Comparison of ENCODE assay signal across 20 cellular contexts in the genomic region with DNA sequence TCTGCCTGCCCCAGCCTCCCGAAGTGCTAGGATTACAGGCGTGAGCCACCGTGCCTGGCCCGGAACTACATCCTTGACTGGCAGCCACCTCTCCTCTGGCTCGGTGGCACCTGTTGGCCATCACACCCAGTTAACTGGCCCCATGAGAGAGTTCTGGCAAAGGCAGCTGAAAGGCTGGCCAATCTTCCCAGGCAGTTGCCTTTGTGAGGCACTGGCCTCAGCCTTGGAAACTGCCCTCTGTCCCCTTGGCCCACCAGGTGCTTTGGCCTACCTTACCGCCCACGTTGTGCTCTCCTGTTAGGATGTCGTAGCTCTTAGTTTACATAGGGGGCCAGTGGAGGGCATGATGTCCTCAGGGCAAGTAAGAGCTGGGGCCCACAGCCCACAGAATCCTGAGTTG. TPM values are rescaled to one million over a fixed set of nuclear protein-coding genes. Genes with fewer than 3 reads are reported as not detected.
DNase-seq lines count a peak whose midpoint lies in the region; ATAC-seq and TF ChIP-seq lines count a peak whose summit lies in the region.
"Had no signal": no experiment of that assay in that cellular context is flagged by ENCODE, and none has a peak within 500 bp of the region (broad histone marks: within the 10 kb centered on the region; RNA-seq: fewer than 3 reads in every experiment).

No MANE protein-coding gene starts in this region.

- no peak for ATAC-seq in GM21423 (IDR thresholded peaks at IDR 0.05; ENCODE audit: unreplicated experiment)
- ATAC-seq: Right ventricle myocardium inferior had no signal

- H2AFZ ChIP-seq in neural progenitor cell (replicated peaks), result peak overlapping the region; percentile 15

- DNase-seq in LHCN-M2 (ENCODE audit: low read depth), result peak; percentile 20
- no peak for DNase-seq in neural progenitor cell (ENCODE audit: low spot score)
- no peak for DNase-seq in type B pancreatic cell (ENCODE audit: extremely low spot score, unreplicated experiment)
- no peak for DNase-seq in activated naive CD4-positive, alpha-beta T cell treated with anti-CD3 and anti-CD28 coated beads, Interleukin-2, amount 10 ng/mL, durations not matched to agents 7 days and 5 days
- no peak for DNase-seq in UCSD-AML1 (lab: John Stamatoyannopoulos, UW; ENCODE audit: unreplicated experiment)
- DNase-seq: ACHN; C1 segment of cervical spinal cord; CD8-positive, alpha-beta memory T cell; H9; MG63; NCI-H1048; NCI-H146; NCI-H2081; NCI-H2171 treated with DMSO at 0.1 percent for 48 hours; NCI-H446 had no signal

- H3K4me3 Mint-ChIP-seq in brain, result no peak overlapping the region
- no peak overlapping the region for H3K4me3 Mint-ChIP-seq in neural progenitor cell
- H3K4me3 Mint-ChIP-seq in type B pancreatic cell, result no peak overlapping the region
- H3K4me3 Mint-ChIP-seq in activated naive CD4-positive, alpha-beta T cell treated with anti-CD3 and anti-CD28 coated beads, Interleukin-2, amount 10 ng/mL, durations not matched to agents 7 days and 5 days, result no peak overlapping the region
- H3K4me3 Mint-ChIP-seq: H9 had no signal

- H3K27ac Mint-ChIP-seq in brain (peak overlapping the region in 3 of 5 experiments; percentile 41 to 92 (median 75)), neural progenitor cell (no peak overlapping the region), type B pancreatic cell (peak overlapping the region; percentile 86)
- no peak overlapping the region for H3K27ac Mint-ChIP-seq in activated naive CD4-positive, alpha-beta T cell treated with anti-CD3 and anti-CD28 coated beads, Interleukin-2, amount 10 ng/mL, durations not matched to agents 7 days and 5 days
- H3K27ac Mint-ChIP-seq: H9 had no signal

- H3K36me3 ChIP-seq in neural progenitor cell, result no peaks in the 10 kb centered on the region
- H3K36me3 ChIP-seq: MG63 had no signal

- H3K9me3 Mint-ChIP-seq in brain, result no peaks in the 10 kb centered on the region
- H3K9me3 Mint-ChIP-seq in neural progenitor cell, result no peaks in the 10 kb centered on the region
- H3K9me3 Mint-ChIP-seq in type B pancreatic cell, result no peaks in the 10 kb centered on the region
- no peaks in the 10 kb centered on the region for H3K9me3 Mint-ChIP-seq in activated naive CD4-positive, alpha-beta T cell treated with anti-CD3 and anti-CD28 coated beads, Interleukin-2, amount 10 ng/mL, durations not matched to agents 7 days and 5 days
- H3K9me3 Mint-ChIP-seq: CD8-positive, alpha-beta memory T cell; H9 had no signal

- no peak overlapping the region for H3K4me3 ChIP-seq in neural progenitor cell
- H3K4me3 ChIP-seq: MG63 had no signal

- H3K4me1 ChIP-seq in neural progenitor cell, result peaks cover 4% of the 10 kb centered on the region

- H3K36me3 Mint-ChIP-seq in brain (no peaks in the 10 kb centered on the region), neural progenitor cell (no peaks in the 10 kb centered on the region), type B pancreatic cell (no peaks in the 10 kb centered on the region)
- H3K36me3 Mint-ChIP-seq in activated naive CD4-positive, alpha-beta T cell treated with anti-CD3 and anti-CD28 coated beads, Interleukin-2, amount 10 ng/mL, durations not matched to agents 7 days and 5 days, result no peaks in the 10 kb centered on the region
- H3K36me3 Mint-ChIP-seq: CD8-positive, alpha-beta memory T cell had no signal

- H3K9ac ChIP-seq in neural progenitor cell, result no peak overlapping the region

- H3K27me3 Mint-ChIP-seq in brain, result no peaks in the 10 kb centered on the region
- H3K27me3 Mint-ChIP-seq in neural progenitor cell (ENCODE audit: insufficient read depth, low read depth), result no peaks in the 10 kb centered on the region
- no peaks in the 10 kb centered on the region for H3K27me3 Mint-ChIP-seq in type B pancreatic cell
- H3K27me3 Mint-ChIP-seq in activated naive CD4-positive, alpha-beta T cell treated with anti-CD3 and anti-CD28 coated beads, Interleukin-2, amount 10 ng/mL, durations not matched to agents 7 days and 5 days, result peaks cover 43% of the 10 kb centered on the region

- no peaks in the 10 kb centered on the region for H4K20me1 ChIP-seq in neural progenitor cell (ENCODE audit: low read depth)

- CTCF ChIA-PET in activated naive CD4-positive, alpha-beta T cell treated with anti-CD3 and anti-CD28 coated beads, Interleukin-2, amount 10 ng/mL, durations not matched to agents 7 days and 5 days (lab: Charles Lee), result interaction anchor here (1.1 to 1.5 kb wide), 2 partner anchors 12 to 105 kb away, joined by 3 to 4 read pairs; no protein-coding TSS in a partner anchor

- no peak overlapping the region for H3K27ac ChIP-seq in neural progenitor cell

- TF ChIP-seq CTCF in brain (conservative IDR thresholded peaks at IDR 0.05) (no peak), neural progenitor cell (IDR thresholded peaks at IDR 0.05) (no peak), type B pancreatic cell (conservative IDR thresholded peaks at IDR 0.05) (no peak)

- no peak overlapping the region for H3K4me2 ChIP-seq in neural progenitor cell

- H3K79me2 ChIP-seq in neural progenitor cell (ENCODE audit: low read depth), result no peaks in the 10 kb centered on the region

- no peaks in the 10 kb centered on the region for H3K27me3 ChIP-seq in neural progenitor cell
- H3K27me3 ChIP-seq: MG63 had no signal

- peaks cover 3% of the 10 kb centered on the region for H3F3A ChIP-seq in neural progenitor cell (ENCODE audit: low read depth)

- H3K4me1 Mint-ChIP-seq in brain (peaks cover 57% of the 10 kb centered on the region), neural progenitor cell (peaks cover 38% of the 10 kb centered on the region), type B pancreatic cell (ENCODE audit: unreplicated experiment) (peaks cover 33% of the 10 kb centered on the region)
- H3K4me1 Mint-ChIP-seq in activated naive CD4-positive, alpha-beta T cell treated with anti-CD3 and anti-CD28 coated beads, Interleukin-2, amount 10 ng/mL, durations not matched to agents 7 days and 5 days, result peaks cover 8% of the 10 kb centered on the region

- no peaks in the 10 kb centered on the region for H3K9me3 ChIP-seq in neural progenitor cell (ENCODE audit: low read depth)
- H3K9me3 ChIP-seq: MG63 had no signal

RNA-seq across cellular contexts. Expression of gene MANBAL, which starts 9.6 kb away (rescaled TPM):
- total RNA-seq in LHCN-M2 (2014; rRNA removed) (14.5 and 21.9 TPM in 2 replicates), neural progenitor cell (ENCODE audit: low replicate concordance) (32.7 and 44.8 TPM in 2 replicates), type B pancreatic cell (ENCODE audit: low replicate concordance) (35.5 and 40.4 TPM in 2 replicates)
- 87.2 TPM for polyA plus RNA-seq in LHCN-M2 (2012)
- polyA plus RNA-seq in brain (ENCODE audit: insufficient read depth, low read depth, low replicate concordance), result 164 TPM

RNA-seq across cellular contexts. Expression of gene GHRH, which starts 18.2 kb away (rescaled TPM):
- not detected in 2 replicates for total RNA-seq in LHCN-M2 (2014; rRNA removed)
- not detected for polyA plus RNA-seq in LHCN-M2 (2012)
- not detected for polyA plus RNA-seq in brain (ENCODE audit: insufficient read depth, low read depth, low replicate concordance)
- total RNA-seq in neural progenitor cell (ENCODE audit: low replicate concordance), result 3.2 TPM in 1 of 2 replicates, not detected in the other
- 0.77 and 3.9 TPM in 2 replicates for total RNA-seq in type B pancreatic cell (ENCODE audit: low replicate concordance)
- total RNA-seq: CD8-positive, alpha-beta memory T cell; H9; HT-29; OCI-LY7; Right ventricle myocardium inferior had no signal
- polyA plus RNA-seq: CD8-positive, alpha-beta memory T cell had no signal

Comparison
In these comparisons a context has a peak if more than half of its experiments do, and no peak if none do; other contexts are left out.
1. H3K27ac Mint-ChIP-seq: peak in brain (3 of 5) and type B pancreatic cell (single experiment); none in neural progenitor cell (single experiment) and activated naive CD4-positive, alpha-beta T cell treated with anti-CD3 and anti-CD28 coated beads, Interleukin-2, amount 10 ng/mL, durations not matched to agents 7 days and 5 days (single experiment).